In the genomic region with DNA sequence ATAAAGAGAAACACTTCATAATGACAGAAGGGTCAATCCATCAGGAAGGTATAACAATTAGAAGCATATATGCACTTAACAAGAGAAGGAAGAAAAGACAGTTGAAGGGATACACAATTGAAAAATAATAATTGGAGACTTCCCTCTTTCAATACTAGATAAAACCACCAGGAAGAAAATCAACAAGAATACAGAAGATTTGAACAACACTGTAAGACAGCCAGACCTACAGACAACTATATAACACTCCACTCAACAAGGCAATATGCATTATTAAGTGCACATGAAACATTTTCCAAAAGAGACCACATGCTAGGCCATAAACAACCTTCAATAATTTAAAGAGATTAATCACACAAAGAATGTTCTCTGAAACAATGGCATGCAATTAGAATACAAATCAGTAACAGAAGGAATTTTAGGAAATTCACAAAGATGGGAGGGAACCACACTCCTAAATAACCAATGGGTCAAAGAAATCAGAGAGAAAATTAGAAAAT, we compare ENCODE assay signal across 28 cellular contexts. TPM values are rescaled to one million over a fixed set of nuclear protein-coding genes. Genes with fewer than 3 reads are reported as not detected.
DNase-seq lines count a peak whose midpoint lies in the region; FAIRE-seq and TF ChIP-seq lines count a peak whose summit lies in the region.
"Had no signal": no experiment of that assay in that cellular context is flagged by ENCODE, and none has a peak within 500 bp of the region (broad histone marks: within the 10 kb centered on the region; RNA-seq: fewer than 3 reads in every experiment).

No MANE protein-coding gene starts in this region.

- H3K79me2 ChIP-seq in astrocyte (ENCODE audit: insufficient read depth, low read length), result no peaks in the 10 kb centered on the region
- H3K79me2 ChIP-seq in smooth muscle cell (ENCODE audit: low read depth), result no peaks in the 10 kb centered on the region

- H3K4me3 Mint-ChIP-seq in activated CD4-positive, alpha-beta T cell treated with anti-CD3 and anti-CD28 coated beads, Interleukin-2, amount 10 ng/mL, durations not matched to agents 24 days and 14 days, result peak overlapping the region; percentile 41
- H3K4me3 Mint-ChIP-seq in astrocyte (ENCODE audit: unreplicated experiment) (no peak overlapping the region), osteocyte (ENCODE audit: unreplicated experiment) (no peak overlapping the region), chondrocyte (ENCODE audit: unreplicated experiment) (no peak overlapping the region)
- H3K4me3 Mint-ChIP-seq: neural crest cell, WTC11 had no signal

- H3K9me3 Mint-ChIP-seq in activated CD4-positive, alpha-beta T cell treated with anti-CD3 and anti-CD28 coated beads, Interleukin-2, amount 10 ng/mL, durations not matched to agents 24 days and 14 days, result peaks cover 14% of the 10 kb centered on the region
- H3K9me3 Mint-ChIP-seq in astrocyte (ENCODE audit: unreplicated experiment), result peaks cover 14% of the 10 kb centered on the region
- H3K9me3 Mint-ChIP-seq in osteocyte (ENCODE audit: unreplicated experiment), result peaks cover 13% of the 10 kb centered on the region
- peaks cover 17% of the 10 kb centered on the region for H3K9me3 Mint-ChIP-seq in chondrocyte (ENCODE audit: low read depth)

- H3K4me3 ChIP-seq in astrocyte (ENCODE audit: insufficient read depth, low read depth, low read length) (no peak overlapping the region), smooth muscle cell (no peak overlapping the region)
- H3K4me3 ChIP-seq: Peyer's patch had no signal

- H3K27ac Mint-ChIP-seq in activated CD4-positive, alpha-beta T cell treated with anti-CD3 and anti-CD28 coated beads, Interleukin-2, amount 10 ng/mL, durations not matched to agents 24 days and 14 days, result peak overlapping the region; percentile 60
- H3K27ac Mint-ChIP-seq in astrocyte (ENCODE audit: unreplicated experiment) (no peak overlapping the region), osteocyte (ENCODE audit: unreplicated experiment) (peak overlapping the region; percentile 40), chondrocyte (ENCODE audit: unreplicated experiment) (no peak overlapping the region)
- H3K27ac Mint-ChIP-seq: activated naive CD8-positive, alpha-beta T cell; stimulated activated naive CD8-positive, alpha-beta T cell treated with anti-CD3 and anti-CD28 coated beads, Interleukin-15, amount 100 ng/mL, for 72 hours; WTC11 had no signal

- H3K4me1 Mint-ChIP-seq in activated CD4-positive, alpha-beta T cell treated with anti-CD3 and anti-CD28 coated beads, Interleukin-2, amount 10 ng/mL, durations not matched to agents 24 days and 14 days, result peaks cover 35% of the 10 kb centered on the region
- H3K4me1 Mint-ChIP-seq in astrocyte (ENCODE audit: low read depth, unreplicated experiment) (peaks cover 17% of the 10 kb centered on the region), osteocyte (ENCODE audit: unreplicated experiment) (peaks cover 38% of the 10 kb centered on the region), chondrocyte (ENCODE audit: low read depth) (peaks cover 39% of the 10 kb centered on the region)

- no peak overlapping the region for H3K9ac ChIP-seq in astrocyte (ENCODE audit: low read length)
- H3K9ac ChIP-seq in smooth muscle cell (ENCODE audit: low read depth), result no peak overlapping the region
- H3K9ac ChIP-seq: parathyroid adenoma had no signal

- no peaks in the 10 kb centered on the region for H3K27me3 Mint-ChIP-seq in activated CD4-positive, alpha-beta T cell treated with anti-CD3 and anti-CD28 coated beads, Interleukin-2, amount 10 ng/mL, durations not matched to agents 24 days and 14 days
- H3K27me3 Mint-ChIP-seq in astrocyte (ENCODE audit: low read depth, unreplicated experiment), result no peaks in the 10 kb centered on the region
- no peaks in the 10 kb centered on the region for H3K27me3 Mint-ChIP-seq in osteocyte (ENCODE audit: unreplicated experiment)
- H3K27me3 Mint-ChIP-seq in chondrocyte (ENCODE audit: low read depth), result no peaks in the 10 kb centered on the region
- H3K27me3 Mint-ChIP-seq: activated naive CD8-positive, alpha-beta T cell; CD4-positive, alpha-beta memory T cell; stimulated activated naive CD8-positive, alpha-beta T cell treated with anti-CD3 and anti-CD28 coated beads, Interleukin-15, amount 100 ng/mL, for 72 hours had no signal

- H3K36me3 ChIP-seq in astrocyte (ENCODE audit: insufficient read depth, low read length) (no peaks in the 10 kb centered on the region), smooth muscle cell (ENCODE audit: low read depth) (peaks cover 3% of the 10 kb centered on the region)
- H3K36me3 ChIP-seq: Peyer's patch had no signal

- DNase-seq in activated CD4-positive, alpha-beta T cell treated with anti-CD3 and anti-CD28 coated beads, Interleukin-2, amount 10 ng/mL, durations not matched to agents 24 days and 14 days, result peak; percentile 1
- no peak for DNase-seq in activated CD4-positive, alpha-beta T cell treated with anti-CD3 and anti-CD28 coated beads, Interleukin-2, amount 50 U/mL, for 48 hours
- no peak for DNase-seq in GM19239 (ENCODE audit: insufficient read length, low spot score)
- no peak for DNase-seq in astrocyte (ENCODE audit: low read depth)
- no peak for DNase-seq in osteocyte (ENCODE audit: extremely low spot score, unreplicated experiment)
- no peak for DNase-seq in smooth muscle cell (lab: John Stamatoyannopoulos, UW; ENCODE audit: unreplicated experiment)
- no peak for DNase-seq in globus pallidus (ENCODE audit: low spot score)
- DNase-seq in chondrocyte (ENCODE audit: low spot score), result no peak
- DNase-seq: activated CD8-positive, alpha-beta memory T cell treated with anti-CD3 and anti-CD28 coated beads, Interleukin-2, amount 50 U/mL, for 48 hours; anterior cingulate cortex; CD4-positive, alpha-beta memory T cell; effector CD4-positive, alpha-beta T cell; hypothalamus; MM.1S; NCI-H146; NCI-H226; Peyer's patch; retina; SHP77 treated with DMSO at 0.1 percent for 48 hours; stimulated activated CD4-positive, alpha-beta T cell treated with anti-CD3 and anti-CD28 coated beads, Interleukin-2, amount 100 ng/mL, for 24 hours; stimulated activated naive CD8-positive, alpha-beta T cell treated with anti-CD3 and anti-CD28 coated beads, Interleukin-15, amount 100 ng/mL, for 72 hours had no signal

- H3K36me3 Mint-ChIP-seq in activated CD4-positive, alpha-beta T cell treated with anti-CD3 and anti-CD28 coated beads, Interleukin-2, amount 10 ng/mL, durations not matched to agents 24 days and 14 days (ENCODE audit: low read depth), result peaks cover 18% of the 10 kb centered on the region
- H3K36me3 Mint-ChIP-seq in astrocyte (ENCODE audit: low read depth, unreplicated experiment) (peaks cover 15% of the 10 kb centered on the region), osteocyte (ENCODE audit: unreplicated experiment) (peaks cover 10% of the 10 kb centered on the region), chondrocyte (ENCODE audit: low read depth) (peaks cover 4% of the 10 kb centered on the region)

- H3K4me2 ChIP-seq in astrocyte (ENCODE audit: low read length) (no peak overlapping the region), smooth muscle cell (no peak overlapping the region)

- H3K27ac ChIP-seq in astrocyte (ENCODE audit: low read depth, low read length) (no peak overlapping the region), smooth muscle cell (ENCODE audit: low read depth) (no peak overlapping the region)
- H3K27ac ChIP-seq: parathyroid adenoma, Peyer's patch had no signal

- H3K9me3 ChIP-seq in astrocyte (ENCODE audit: insufficient read depth, low read depth, low read length), result no peaks in the 10 kb centered on the region
- no peaks in the 10 kb centered on the region for H3K9me3 ChIP-seq in smooth muscle cell (replicated peaks; ENCODE audit: low read depth)
- H3K9me3 ChIP-seq: Peyer's patch had no signal

- no peak for TF ChIP-seq CTCF in astrocyte (IDR thresholded peaks at IDR 0.05; ENCODE audit: insufficient read depth, low read depth, low read length)
- TF ChIP-seq CTCF in osteocyte (IDR thresholded peaks at IDR 0.05), result no peak
- no peak for TF ChIP-seq CTCF in smooth muscle cell (IDR thresholded peaks at IDR 0.05; ENCODE audit: borderline replicate concordance, insufficient read depth, poor library complexity, severe bottlenecking)
- TF ChIP-seq CTCF in chondrocyte (IDR thresholded peaks at IDR 0.05), result no peak

- H4K20me1 ChIP-seq in astrocyte (ENCODE audit: insufficient read depth, low read length) (no peaks in the 10 kb centered on the region), smooth muscle cell (ENCODE audit: low read depth) (no peaks in the 10 kb centered on the region)

- peaks cover 6% of the 10 kb centered on the region for H3K4me1 ChIP-seq in astrocyte (ENCODE audit: insufficient read depth, low read length)
- H3K4me1 ChIP-seq in smooth muscle cell (ENCODE audit: low read depth), result no peaks in the 10 kb centered on the region
- H3K4me1 ChIP-seq: parathyroid adenoma had no signal

- H3F3A ChIP-seq in smooth muscle cell (ENCODE audit: low read depth), result no peaks in the 10 kb centered on the region

- FAIRE-seq in GM19239 (lab: Jason Lieb, UNC) (peak; percentile 4), astrocyte (lab: Jason Lieb, UNC) (peak; percentile 26)
- FAIRE-seq: bronchial epithelial cell, colon, D721Med had no signal

- H3K27me3 ChIP-seq in astrocyte (ENCODE audit: insufficient read depth, low read length), result no peaks in the 10 kb centered on the region
- no peaks in the 10 kb centered on the region for H3K27me3 ChIP-seq in smooth muscle cell (ENCODE audit: low read depth)
- H3K27me3 ChIP-seq: Peyer's patch had no signal

- no peak overlapping the region for H2AFZ ChIP-seq in astrocyte (ENCODE audit: low read depth, low read length)
- H2AFZ ChIP-seq in smooth muscle cell (ENCODE audit: low read depth), result no peak overlapping the region
- H2AFZ ChIP-seq: parathyroid adenoma had no signal

- intact Hi-C loops in activated CD4-positive, alpha-beta T cell treated with anti-CD3 and anti-CD28 coated beads, Interleukin-2, amount 10 ng/mL, durations not matched to agents 24 days and 14 days (cut with micrococcal nuclease), result loop anchor here (5.0 kb wide), 1 partner anchor 106 kb away; no protein-coding TSS in a partner anchor

RNA-seq across cellular contexts. Expression of gene ZNF438, which starts 35.1 kb away (rescaled TPM):
- 2.4 and 3.2 TPM in 2 replicates for total RNA-seq in activated CD4-positive, alpha-beta T cell treated with anti-CD3 and anti-CD28 coated beads, Interleukin-2, amount 10 ng/mL, durations not matched to agents 24 days and 14 days
- total RNA-seq in astrocyte, result 2.2 and 2.4 TPM in 2 replicates
- 4.8 and 6.7 TPM in 2 replicates for total RNA-seq in osteocyte
- total RNA-seq in smooth muscle cell, result 3.4 TPM in 2 replicates
- polyA plus RNA-seq in smooth muscle cell, result 2.8 and 3.2 TPM in 2 replicates
- total RNA-seq in chondrocyte, result 4.4 to 6.0 TPM (median 4.9 TPM) in 3 replicates

Comparison
In these comparisons a context has a peak if more than half of its experiments do, and no peak if none do; other contexts are left out.
1. H3K27ac Mint-ChIP-seq: peak in activated CD4-positive, alpha-beta T cell treated with anti-CD3 and anti-CD28 coated beads, Interleukin-2, amount 10 ng/mL, durations not matched to agents 24 days and 14 days (single experiment) and osteocyte (single experiment); none in astrocyte (single experiment) and chondrocyte (single experiment).